27 cellular contexts compared by ENCODE assay signal in the genomic region with DNA sequence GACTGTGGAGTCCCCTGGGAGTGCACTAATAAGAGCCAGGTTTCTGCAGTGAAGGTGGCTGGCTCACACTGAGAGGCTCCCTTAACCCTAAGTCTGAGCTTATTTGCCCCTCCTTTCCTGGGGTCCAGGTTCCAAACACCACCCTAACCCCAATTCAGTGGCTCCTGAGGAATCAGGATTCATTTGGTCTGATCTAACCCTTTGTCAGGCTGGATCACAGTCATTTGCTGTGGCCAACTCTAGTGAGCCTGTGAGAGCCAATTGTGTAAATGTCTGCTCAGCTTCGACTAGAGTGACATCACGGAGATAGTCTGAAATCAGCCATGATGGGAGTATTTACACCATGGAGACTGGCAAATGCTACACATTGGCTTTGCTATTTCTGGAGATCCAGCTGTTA.
"Had no signal": no experiment of that assay in that cellular context is flagged by ENCODE, and none has a peak within 500 bp of the region (broad histone marks: within the 10 kb centered on the region; RNA-seq: fewer than 3 reads in every experiment).

No MANE protein-coding gene starts in this region.

- H3K4me1 Mint-ChIP-seq: endodermal cell, mesothelial cell of epicardium had no signal

- H3K36me3 ChIP-seq: colonic mucosa, esophagus squamous epithelium, gastrocnemius medialis, heart right ventricle, left lung, lower lobe of right lung had no signal

- ATAC-seq: effector memory CD8-positive, alpha-beta T cell; esophagus mucosa; gastrocnemius medialis; heart right ventricle; left cardiac atrium; left lung; left ventricle myocardium superior; lower lobe of right lung; mucosa of descending colon had no signal

- FAIRE-seq: endometrium, islet of Langerhans, keratinocyte had no signal

- H3K4me3 Mint-ChIP-seq: dendritic cell treated with granulocyte-macrophage colony-stimulating factor and Interleukin-4, amounts not matched to agents 40 ng/mL and 50 ng/mL, for 4 days; effector memory CD8-positive, alpha-beta T cell; endodermal cell; mesothelial cell of epicardium had no signal

- H3K27me3 ChIP-seq: colonic mucosa, esophagus squamous epithelium, gastrocnemius medialis, left lung had no signal

- H3K9me3 ChIP-seq: colonic mucosa, esophagus squamous epithelium, gastrocnemius medialis, left lung, lower lobe of right lung, mucosa of descending colon had no signal

- H3K36me3 Mint-ChIP-seq: mesothelial cell of epicardium had no signal

- H3K4me1 ChIP-seq: colonic mucosa, esophagus squamous epithelium, gastrocnemius medialis, heart right ventricle, left lung, lower lobe of right lung had no signal

- H3K4me3 ChIP-seq: colonic mucosa, esophagus squamous epithelium, gastrocnemius medialis, heart right ventricle, left lung, lower lobe of right lung, mucosa of descending colon had no signal

- H3K27ac Mint-ChIP-seq: dendritic cell treated with granulocyte-macrophage colony-stimulating factor and Interleukin-4, amounts not matched to agents 40 ng/mL and 50 ng/mL, for 4 days; effector memory CD8-positive, alpha-beta T cell; endodermal cell; mesothelial cell of epicardium had no signal

- H3K27ac ChIP-seq: colonic mucosa, epithelial cell of prostate, esophagus squamous epithelium, gastrocnemius medialis, heart right ventricle, left lung, lower lobe of right lung had no signal

- H3K9me3 Mint-ChIP-seq: dendritic cell treated with granulocyte-macrophage colony-stimulating factor and Interleukin-4, amounts not matched to agents 40 ng/mL and 50 ng/mL, for 4 days; effector memory CD8-positive, alpha-beta T cell had no signal

- DNase-seq: colonic mucosa; cortex of kidney; effector CD8-positive, alpha-beta T cell; effector memory CD8-positive, alpha-beta T cell; endodermal cell; erythroblast; esophagus squamous epithelium; foreskin fibroblast; foreskin melanocyte; gastrocnemius medialis; glutamatergic neuron; head of caudate nucleus; heart right ventricle; hippocampal formation; left cardiac atrium; left lung; left ventricle myocardium superior; lower lobe of right lung; mesenchymal stem cell; mucosa of descending colon had no signal
